ENCODE assay signal across 11 cellular contexts in the genomic region with DNA sequence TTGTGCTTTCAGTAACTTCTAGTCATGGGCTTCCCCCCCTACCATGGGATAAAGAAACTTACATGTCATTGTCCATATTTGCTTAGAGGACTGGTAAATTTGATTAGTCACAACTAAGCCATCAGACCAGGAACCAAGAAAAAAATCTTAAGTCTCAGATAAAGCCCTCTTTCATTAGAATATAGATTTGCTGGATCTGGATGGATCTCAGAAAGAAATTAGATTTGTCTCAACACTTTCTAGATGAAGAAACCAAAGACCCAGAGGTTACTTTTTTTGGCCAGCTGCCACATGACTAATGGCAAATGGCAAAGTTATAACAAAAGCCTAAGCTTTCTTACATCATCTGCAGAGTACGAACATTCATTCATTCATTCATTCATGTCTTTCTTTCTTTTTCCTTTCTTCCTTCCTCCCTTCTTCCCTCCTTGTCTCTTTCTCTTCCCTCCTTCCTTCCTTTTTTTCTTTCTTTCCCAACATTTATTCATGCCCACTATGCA.
DNase-seq lines count a peak whose midpoint lies in the region; ATAC-seq and TF ChIP-seq lines count a peak whose summit lies in the region.
"Had no signal": no experiment of that assay in that cellular context is flagged by ENCODE, and none has a peak within 500 bp of the region (broad histone marks: within the 10 kb centered on the region; RNA-seq: fewer than 3 reads in every experiment).

No MANE protein-coding gene starts in this region.

- H3K27ac Mint-ChIP-seq in activated CD4-positive, alpha-beta T cell treated with anti-CD3 and anti-CD28 coated beads for 36 hours = no peak overlapping the region
- H3K27ac Mint-ChIP-seq: CD4-positive, CD25-positive, alpha-beta regulatory T cell; immature natural killer cell; stimulated activated memory B cell treated with anti-CD40 and anti-IgM and Interleukin-4, amounts not matched to agents 10 μg/mL and 1 μg/mL and 100 μg/mL, for 72 hours had no signal

- H3K27me3 Mint-ChIP-seq in activated CD4-positive, alpha-beta T cell treated with anti-CD3 and anti-CD28 coated beads for 36 hours = peaks cover 11% of the 10 kb centered on the region

- H3K18ac ChIP-seq in mesenchymal stem cell (ENCODE audit: low read depth in 1 of 2, low read length in 2 of 2) = no peak overlapping the region

- no peak overlapping the region for H3K4me3 ChIP-seq in cardiac fibroblast (replicated peaks in 1 of 2; ENCODE audit: low read depth in 2 of 2, low read length in 2 of 2)
- H3K4me3 ChIP-seq in mesenchymal stem cell (ENCODE audit: insufficient read depth in 1 of 2, low read depth in 1 of 2, low read length in 2 of 2) = no peak overlapping the region

- H3K4me2 ChIP-seq in mesenchymal stem cell (ENCODE audit: low read length, poor library complexity, severe bottlenecking) = no peak overlapping the region

- no peaks in the 10 kb centered on the region for H3K36me3 ChIP-seq in mesenchymal stem cell (ENCODE audit: control insufficient read depth in 1 of 2, insufficient read depth in 2 of 2, low read depth in 1 of 2, low read length in 2 of 2)

- no peak overlapping the region for H2AFZ ChIP-seq in mesenchymal stem cell (ENCODE audit: low read depth, low read length)

- H2BK12ac ChIP-seq in mesenchymal stem cell (ENCODE audit: low read length in 2 of 2) = no peak overlapping the region

- no peak overlapping the region for H3K4me3 Mint-ChIP-seq in activated CD4-positive, alpha-beta T cell treated with anti-CD3 and anti-CD28 coated beads for 36 hours
- H3K4me3 Mint-ChIP-seq: CD4-positive, CD25-positive, alpha-beta regulatory T cell; immature natural killer cell; stimulated activated memory B cell treated with anti-CD40 and anti-IgM and Interleukin-4, amounts not matched to agents 10 μg/mL and 1 μg/mL and 100 μg/mL, for 72 hours had no signal

- no peak overlapping the region for H4K91ac ChIP-seq in mesenchymal stem cell (ENCODE audit: low read length)

- DNase-seq in EL (peak; percentile 71), NCI-H69 (lab: John Stamatoyannopoulos, UW) (peak; percentile 3), cardiac fibroblast (ENCODE audit: low read depth in 2 of 2) (peak; percentile 75 to 86), mesenchymal stem cell (peak; percentile 50), superior temporal gyrus (ENCODE audit: extremely low spot score) (no peak), NCI-H2029 treated with DMSO at 0.1 percent for 48 hours (lab: John Stamatoyannopoulos, UW) (no peak), Right ventricle myocardium inferior (ENCODE audit: missing footprints) (no peak)
- no peak for DNase-seq in activated CD4-positive, alpha-beta T cell treated with anti-CD3 and anti-CD28 coated beads for 36 hours
- DNase-seq: CD4-positive, CD25-positive, alpha-beta regulatory T cell; immature natural killer cell had no signal

- TF ChIP-seq CTCF in cardiac fibroblast (IDR thresholded peaks at IDR 0.05; ENCODE audit: low read depth, low read length) = no peak

- H3K4me1 Mint-ChIP-seq in activated CD4-positive, alpha-beta T cell treated with anti-CD3 and anti-CD28 coated beads for 36 hours = no peaks in the 10 kb centered on the region
- H3K4me1 Mint-ChIP-seq: CD4-positive, CD25-positive, alpha-beta regulatory T cell; immature natural killer cell; stimulated activated memory B cell treated with anti-CD40 and anti-IgM and Interleukin-4, amounts not matched to agents 10 μg/mL and 1 μg/mL and 100 μg/mL, for 72 hours had no signal

- 79% methylated on average over 1 of the region's 1 CpG for WGBS in mesenchymal stem cell

- ATAC-seq in activated CD4-positive, alpha-beta T cell treated with anti-CD3 and anti-CD28 coated beads for 36 hours = no peak
- no peak for ATAC-seq in Right ventricle myocardium inferior
- ATAC-seq: stimulated activated memory B cell treated with anti-CD40 and anti-IgM and Interleukin-4, amounts not matched to agents 10 μg/mL and 1 μg/mL and 100 μg/mL, for 72 hours had no signal

- H3K14ac ChIP-seq in mesenchymal stem cell (ENCODE audit: low read length in 2 of 2) = no peak overlapping the region

- H3K79me1 ChIP-seq in mesenchymal stem cell (replicated peaks; ENCODE audit: low read length, poor library complexity, severe bottlenecking) = no peaks in the 10 kb centered on the region

- H3K9me3 Mint-ChIP-seq in activated CD4-positive, alpha-beta T cell treated with anti-CD3 and anti-CD28 coated beads for 36 hours (ENCODE audit: low read depth) = no peaks in the 10 kb centered on the region
- H3K9me3 Mint-ChIP-seq: CD4-positive, CD25-positive, alpha-beta regulatory T cell; immature natural killer cell; stimulated activated memory B cell treated with anti-CD40 and anti-IgM and Interleukin-4, amounts not matched to agents 10 μg/mL and 1 μg/mL and 100 μg/mL, for 72 hours had no signal

- H4K8ac ChIP-seq in mesenchymal stem cell (ENCODE audit: low read length) = no peak overlapping the region

- H3K27me3 ChIP-seq in mesenchymal stem cell (ENCODE audit: control insufficient read depth in 1 of 2, insufficient read depth in 1 of 2, low read length in 2 of 2) = peaks cover 0 to 5% of the 10 kb centered on the region in 2 experiments

- no peak overlapping the region for H3K9ac ChIP-seq in mesenchymal stem cell (ENCODE audit: low read length)

- peaks cover 3% of the 10 kb centered on the region for H3K4me1 ChIP-seq in mesenchymal stem cell (ENCODE audit: control insufficient read depth, insufficient read depth, low read depth, low read length)

- H3K9me3 ChIP-seq in mesenchymal stem cell (ENCODE audit: control insufficient read depth, low read length) = no peaks in the 10 kb centered on the region

- no peaks in the 10 kb centered on the region for H3K36me3 Mint-ChIP-seq in activated CD4-positive, alpha-beta T cell treated with anti-CD3 and anti-CD28 coated beads for 36 hours (ENCODE audit: low read depth)
- H3K36me3 Mint-ChIP-seq: CD4-positive, CD25-positive, alpha-beta regulatory T cell; immature natural killer cell; stimulated activated memory B cell treated with anti-CD40 and anti-IgM and Interleukin-4, amounts not matched to agents 10 μg/mL and 1 μg/mL and 100 μg/mL, for 72 hours had no signal

- no peak overlapping the region for H2BK5ac ChIP-seq in mesenchymal stem cell (ENCODE audit: low read depth, low read length, poor library complexity, severe bottlenecking)

- no peak overlapping the region for H3K27ac ChIP-seq in mesenchymal stem cell (ENCODE audit: low read length, poor library complexity, severe bottlenecking)

- intact Hi-C loops in activated CD4-positive, alpha-beta T cell treated with anti-CD3 and anti-CD28 coated beads for 36 hours (cut with DNase I, micrococcal nuclease) = no loop called here
- intact Hi-C loops in Right ventricle myocardium inferior (cut with DNase I) = no loop called here

- no peak overlapping the region for H2AK5ac ChIP-seq in mesenchymal stem cell (ENCODE audit: low read length, severe bottlenecking)

- H2BK120ac ChIP-seq in mesenchymal stem cell (ENCODE audit: low read depth, low read length) = no peak overlapping the region

- CTCF ChIA-PET in activated CD4-positive, alpha-beta T cell treated with anti-CD3 and anti-CD28 coated beads for 36 hours (lab: Charles Lee) = no interaction called here

- H3K4ac ChIP-seq in mesenchymal stem cell (ENCODE audit: low read depth in 1 of 2, low read length in 2 of 2) = no peak overlapping the region

- POLR2A ChIA-PET in activated CD4-positive, alpha-beta T cell treated with anti-CD3 and anti-CD28 coated beads for 36 hours (lab: Charles Lee) = no interaction called here

- no peak overlapping the region for H3K23ac ChIP-seq in mesenchymal stem cell (ENCODE audit: low read length in 2 of 2)

- H2BK15ac ChIP-seq in mesenchymal stem cell (ENCODE audit: low read depth, poor library complexity, severe bottlenecking) = no peak overlapping the region

Comparison
In these comparisons a context has a peak if more than half of its experiments do, and no peak if none do; other contexts are left out.
1. DNase-seq: peak in EL (single experiment), NCI-H69 (single experiment), cardiac fibroblast (2 of 2) and mesenchymal stem cell (single experiment); none in superior temporal gyrus (single experiment), activated CD4-positive, alpha-beta T cell treated with anti-CD3 and anti-CD28 coated beads for 36 hours (single experiment), NCI-H2029 treated with DMSO at 0.1 percent for 48 hours (single experiment) and Right ventricle myocardium inferior (single experiment).